8 cellular contexts compared by ENCODE assay signal in genomic region chr6:15400572-15401004, GRCh38.
A peak's percentile ranks its signal among the peaks of the same experiment; 100 is the strongest.
DNase-seq lines count a peak whose midpoint lies in the region; ATAC-seq and TF ChIP-seq lines count a peak whose summit lies in the region.

No MANE protein-coding gene starts in this region.

- no peaks in the 10 kb centered on the region for H3K9me2 ChIP-seq in SK-N-SH

- TF ChIP-seq CTCF in SK-N-SH (IDR thresholded peaks at IDR 0.05) (no peak), endothelial cell (IDR thresholded peaks at IDR 0.05; ENCODE audit: unreplicated experiment) (no peak)

- H3K4me1 ChIP-seq in SK-N-SH (ENCODE audit: control insufficient read depth in 1 of 2, insufficient read depth in 2 of 2, low read depth in 1 of 2, low read length in 1 of 2) (peaks cover 16 to 30% of the 10 kb centered on the region in 2 experiments; a peak in 3 of 4 replicates), muscle layer of duodenum (ENCODE audit: control insufficient read depth in 1 of 2, insufficient read depth in 2 of 2, low read length in 2 of 2) (peaks cover 12 to 35% of the 10 kb centered on the region in 2 donors)

- H3K36me3 ChIP-seq in SK-N-SH (replicated peaks in 1 of 2; ENCODE audit: control insufficient read depth in 1 of 2, insufficient read depth in 2 of 2, low read length in 1 of 2) (no peaks in the 10 kb centered on the region), muscle layer of duodenum (ENCODE audit: control insufficient read depth in 1 of 2, insufficient read depth in 2 of 2, low read length in 2 of 2) (no peaks in the 10 kb centered on the region)

- peak overlapping the region; percentile 67 for H3K27ac Mint-ChIP-seq in endothelial cell (ENCODE audit: unreplicated experiment)

- no peak for TF ChIP-seq EP300 in SK-N-SH (IDR thresholded peaks at IDR 0.05; ENCODE audit: borderline replicate concordance in 1 of 2, low read depth in 1 of 2, low read length in 1 of 2)

- no peak for TF ChIP-seq RAD21 in SK-N-SH (IDR thresholded peaks at IDR 0.05; ENCODE audit: low read length)

- ATAC-seq in GM21717 (IDR thresholded peaks at IDR 0.05; ENCODE audit: unreplicated experiment): no peak
- ATAC-seq in HG03432 (IDR thresholded peaks at IDR 0.05; ENCODE audit: unreplicated experiment): no peak

- peaks cover 69% of the 10 kb centered on the region for H3K4me1 Mint-ChIP-seq in endothelial cell (ENCODE audit: unreplicated experiment)

- no peaks in the 10 kb centered on the region for H3K27me3 ChIP-seq in SK-N-SH (ENCODE audit: insufficient read depth)
- no peaks in the 10 kb centered on the region for H3K27me3 ChIP-seq in muscle layer of duodenum (ENCODE audit: low read depth, low read length)

- H4K20me1 ChIP-seq in SK-N-SH (ENCODE audit: insufficient read depth): no peaks in the 10 kb centered on the region; the same call in 1 of the 2 replicates

- H3K36me3 Mint-ChIP-seq in endothelial cell (ENCODE audit: low read depth, unreplicated experiment): no peaks in the 10 kb centered on the region

- H2AFZ ChIP-seq in SK-N-SH (ENCODE audit: low read depth): no peak overlapping the region

- no peak overlapping the region for H3K9ac ChIP-seq in SK-N-SH

- no peaks in the 10 kb centered on the region for H3K27me3 Mint-ChIP-seq in endothelial cell (ENCODE audit: unreplicated experiment)

- peak overlapping the region; percentile 80 for H3K4me2 ChIP-seq in SK-N-SH

- CTCF ChIA-PET in SK-N-SH (lab: Yijun Ruan, JAX): interaction anchor here (0.9 to 3.4 kb wide), 14 partner anchors 9 to 1189 kb away, joined by 3 to 27 read pairs (median 4); no protein-coding TSS in a partner anchor

- peaks cover 10% of the 10 kb centered on the region for H3K79me2 ChIP-seq in SK-N-SH (ENCODE audit: insufficient read depth)

- no peaks in the 10 kb centered on the region for H3F3A ChIP-seq in SK-N-SH (replicated peaks; ENCODE audit: insufficient read depth)

- POLR2A ChIA-PET in SK-N-SH (lab: Yijun Ruan, JAX): interaction anchor here (0.6 to 1.6 kb wide), 2 partner anchors 365 to 882 kb away, joined by 4 to 5 read pairs; no protein-coding TSS in a partner anchor

- H3K27ac ChIP-seq in SK-N-SH (ENCODE audit: low read depth in 2 of 2, low read length in 1 of 2) (peak overlapping the region in 1 of 2 experiments; percentile 64; a peak in 2 of 4 replicates), muscle layer of duodenum (ENCODE audit: low read length) (no peak overlapping the region)

- peak in 4 of 6 experiments; percentile 13 to 45 (median 38) for DNase-seq in stimulated activated naive CD4-positive, alpha-beta T cell (lab: John Stamatoyannopoulos, UW)
- DNase-seq in stimulated activated naive CD4-positive, alpha-beta T cell treated with Interleukin-2 at 50 U/mL for 16 hours (lab: John Stamatoyannopoulos, UW): no peak
- DNase-seq in SK-N-SH (peak; percentile 61), endothelial cell (ENCODE audit: low spot score) (peak; percentile 39), HCEC 1CT (no peak)

- H3K9me3 Mint-ChIP-seq in endothelial cell (ENCODE audit: unreplicated experiment): no peaks in the 10 kb centered on the region

- H3K4me3 ChIP-seq in SK-N-SH (ENCODE audit: low read depth in 2 of 2, low read length in 1 of 2): peak overlapping the region; percentile 21 to 43; a peak in 3 of 4 replicates
- peak overlapping the region; percentile 2 to 34 for H3K4me3 ChIP-seq in muscle layer of duodenum (ENCODE audit: low read depth in 1 of 2, low read length in 2 of 2)

- H3K9me3 ChIP-seq in SK-N-SH: no peaks in the 10 kb centered on the region
- H3K9me3 ChIP-seq in muscle layer of duodenum (ENCODE audit: control insufficient read depth in 1 of 2, low read length in 2 of 2): no peaks in the 10 kb centered on the region

- 27% methylated on average over 14 of the region's 14 CpGs for WGBS in SK-N-SH (ENCODE audit: low lambda C conversion rate)

- H3K4me3 Mint-ChIP-seq in endothelial cell (ENCODE audit: unreplicated experiment): no peak overlapping the region

TF ChIP-seq in SK-N-SH, 30 proteins besides CTCF, POLR2A, EP300 and RAD21:
- TF ChIP-seq EZH2phosphoT487 (IDR thresholded peaks at IDR 0.05; ENCODE audit: borderline replicate concordance, low read depth): no peak
- no peak for TF ChIP-seq MAX (IDR thresholded peaks at IDR 0.05; ENCODE audit: low read depth)

Comparison
In these comparisons a context has a peak if more than half of its experiments do, and no peak if none do; other contexts are left out.
1. DNase-seq: peak in stimulated activated naive CD4-positive, alpha-beta T cell (4 of 6), SK-N-SH (single experiment) and endothelial cell (single experiment); none in stimulated activated naive CD4-positive, alpha-beta T cell treated with Interleukin-2 at 50 U/mL for 16 hours (single experiment) and HCEC 1CT (single experiment).